ENCODE assay signal across 1 cellular context in genomic region chr1:10900265-10900651, GRCh38.
TF ChIP-seq lines count a peak whose summit lies in the region.

No MANE protein-coding gene starts in this region.

TF ChIP-seq in A549, 52 proteins besides CTCF, POLR2A, EP300 and RAD21 (continued from another document):
- no peak for TF ChIP-seq KDM5A (IDR thresholded peaks at IDR 0.05)
